39 cellular contexts compared by ENCODE assay signal in genomic region chr11:133785795-133786194, GRCh38. TPM values are rescaled to one million over a fixed set of nuclear protein-coding genes. Genes with fewer than 3 reads are reported as not detected.
"Had no signal": no experiment of that assay in that cellular context is flagged by ENCODE, and none has a peak within 500 bp of the region (broad histone marks: within the 10 kb centered on the region; RNA-seq: fewer than 3 reads in every experiment).

No MANE protein-coding gene starts in this region.

- H3K27me3 ChIP-seq: ascending aorta had no signal

- H3K4me1 ChIP-seq: ascending aorta had no signal

- H3K27ac ChIP-seq: ascending aorta, cardiac muscle cell, WERI-Rb-1 had no signal

- H3K36me3 ChIP-seq: ascending aorta, cardiac muscle cell, WERI-Rb-1 had no signal

- H3K4me3 ChIP-seq: ascending aorta, cardiac muscle cell had no signal

- H3K36me3 Mint-ChIP-seq: activated CD8-positive, alpha-beta memory T cell treated with anti-CD3 and anti-CD28 coated beads, Interleukin-2, amount 10 ng/mL, durations not matched to agents 7 days and 5 days; activated naive CD4-positive, alpha-beta T cell treated with anti-CD3 and anti-CD28 coated beads, Interleukin-2, amount 10 ng/mL, durations not matched to agents 7 days and 5 days; activated naive CD4-positive, alpha-beta T cell treated with anti-CD3 and anti-CD28 coated beads, Interleukin-2, amount 50 U/mL, for 24 hours; activated naive CD8-positive, alpha-beta T cell; activated naive CD8-positive, alpha-beta T cell treated with anti-CD3 and anti-CD28 coated beads, Interleukin-2, amount 10 ng/mL, durations not matched to agents 7 days and 5 days; brain; WTC11 had no signal

- H3K9me3 Mint-ChIP-seq: activated CD4-positive, alpha-beta memory T cell treated with anti-CD3 and anti-CD28 coated beads, Interleukin-2, amount 10 ng/mL, durations not matched to agents 7 days and 5 days; activated naive CD4-positive, alpha-beta T cell treated with anti-CD3 and anti-CD28 coated beads, Interleukin-2, amount 10 ng/mL, durations not matched to agents 7 days and 5 days; activated naive CD4-positive, alpha-beta T cell treated with anti-CD3 and anti-CD28 coated beads, Interleukin-2, amount 50 U/mL, for 24 hours; activated naive CD8-positive, alpha-beta T cell treated with anti-CD3 and anti-CD28 coated beads, Interleukin-2, amount 10 ng/mL, durations not matched to agents 7 days and 5 days; activated naive CD8-positive, alpha-beta T cell treated with anti-CD3 and anti-CD28 coated beads, Interleukin-2, amount 50 U/mL, for 24 hours; activated T-cell treated with anti-CD3 and anti-CD28 coated beads, Interleukin-2, amount 50 U/mL, for 24 hours; activated T-helper 2 cell treated with anti-CD3 and anti-CD28 coated beads, Interferon-gamma antibody, Interleukin-2, Interleukin-4, amounts not matched to agents 10 μg/mL and 5 μg/mL and 100 μg/mL, durations not matched to agents 14 hours and 24 hours and 36 hours; central memory CD8-positive, alpha-beta T cell; T-helper 1 cell treated with Interleukin-12 subunit alpha and Interleukin-12 subunit beta and Interleukin-4 antibody, amounts not matched to agents 30 μg/mL and 1 μg/mL, for 36 hours; T-helper 2 cell treated with Interferon-gamma antibody and Interleukin-4, amounts not matched to agents 5 μg/mL and 100 μg/mL, for 36 hours had no signal

- ATAC-seq: activated CD4-positive, alpha-beta T cell treated with anti-CD3 and anti-CD28 coated beads for 36 hours; activated CD4-positive, CD25-positive, alpha-beta regulatory T cell treated with anti-CD3 and anti-CD28 coated beads, Interleukin-2, amount 50 U/mL, for 24 hours; activated CD8-positive, alpha-beta memory T cell treated with anti-CD3 and anti-CD28 coated beads, Interleukin-2, amount 10 ng/mL, durations not matched to agents 7 days and 5 days; activated CD8-positive, alpha-beta T cell treated with anti-CD3 and anti-CD28 coated beads, Interleukin-2, amount 10 ng/mL, durations not matched to agents 7 days and 5 days; activated naive CD8-positive, alpha-beta T cell treated with anti-CD3 and anti-CD28 coated beads, Interleukin-2, amount 50 U/mL, for 24 hours; WTC11 had no signal

- H3K9me3 ChIP-seq: ascending aorta had no signal

- DNase-seq: activated CD4-positive, alpha-beta memory T cell treated with anti-CD3 and anti-CD28 coated beads, Interleukin-2, amount 10 ng/mL, durations not matched to agents 7 days and 5 days; activated CD4-positive, alpha-beta T cell treated with anti-CD3 and anti-CD28 coated beads for 1 hour; activated CD4-positive, alpha-beta T cell treated with anti-CD3 and anti-CD28 coated beads for 36 hours; activated CD4-positive, alpha-beta T cell treated with anti-CD3 and anti-CD28 coated beads for 48 hours; activated CD4-positive, alpha-beta T cell treated with anti-CD3 and anti-CD28 coated beads, Interleukin-2, amount 50 U/mL, for 48 hours; activated CD4-positive, CD25-positive, alpha-beta regulatory T cell; activated CD8-positive, alpha-beta memory T cell treated with anti-CD3 and anti-CD28 coated beads for 24 hours; activated CD8-positive, alpha-beta memory T cell treated with anti-CD3 and anti-CD28 coated beads, Interleukin-2, amount 10 ng/mL, durations not matched to agents 7 days and 5 days; activated CD8-positive, alpha-beta memory T cell treated with anti-CD3 and anti-CD28 coated beads, Interleukin-2, amount 50 U/mL, for 48 hours; activated CD8-positive, alpha-beta T cell treated with anti-CD3 and anti-CD28 coated beads, Interleukin-2, amount 10 ng/mL, durations not matched to agents 7 days and 5 days; activated effector memory CD4-positive, alpha-beta T cell treated with Interleukin-2 at 50 U/mL for 16 hours; activated gamma-delta T cell; activated naive CD4-positive, alpha-beta T cell treated with anti-CD3 and anti-CD28 coated beads, Interleukin-2, amount 10 ng/mL, durations not matched to agents 7 days and 5 days; activated naive CD4-positive, alpha-beta T cell treated with Interleukin-2 at 50 U/mL for 16 hours; activated naive CD8-positive, alpha-beta T cell treated with anti-CD3 and anti-CD28 coated beads, Interleukin-2, amount 10 ng/mL, durations not matched to agents 7 days and 5 days; activated naive CD8-positive, alpha-beta T cell treated with anti-CD3 and anti-CD28 coated beads, Interleukin-2, amount 50 U/mL, for 24 hours; activated T-cell treated with anti-CD3 and anti-CD28 coated beads, Interleukin-2, amount 50 U/mL, for 24 hours; activated T-cell treated with anti-CD3 and anti-CD28 coated beads, Interleukin-2, amount 50 U/mL, for 48 hours; amygdala; anterior cingulate cortex; caudate nucleus; cerebellar nuclear complex; T-helper 1 cell; T-helper 2 cell; T-helper 9 cell; WERI-Rb-1 had no signal

- H3K4me1 Mint-ChIP-seq: activated CD4-positive, alpha-beta memory T cell treated with anti-CD3 and anti-CD28 coated beads, Interleukin-2, amount 10 ng/mL, durations not matched to agents 7 days and 5 days; activated CD8-positive, alpha-beta memory T cell treated with anti-CD3 and anti-CD28 coated beads, Interleukin-2, amount 10 ng/mL, durations not matched to agents 7 days and 5 days; activated naive CD4-positive, alpha-beta T cell treated with anti-CD3 and anti-CD28 coated beads, Interleukin-2, amount 10 ng/mL, durations not matched to agents 7 days and 5 days; activated naive CD4-positive, alpha-beta T cell treated with anti-CD3 and anti-CD28 coated beads, Interleukin-2, amount 50 U/mL, for 24 hours; activated naive CD8-positive, alpha-beta T cell treated with anti-CD3 and anti-CD28 coated beads, Interleukin-2, amount 10 ng/mL, durations not matched to agents 7 days and 5 days; activated naive CD8-positive, alpha-beta T cell treated with anti-CD3 and anti-CD28 coated beads, Interleukin-2, amount 50 U/mL, for 24 hours; central memory CD8-positive, alpha-beta T cell had no signal

- H3K27ac Mint-ChIP-seq: activated CD4-positive, alpha-beta memory T cell treated with anti-CD3 and anti-CD28 coated beads, Interleukin-2, amount 10 ng/mL, durations not matched to agents 7 days and 5 days; activated CD4-positive, alpha-beta T cell treated with anti-CD3 and anti-CD28 coated beads for 36 hours; activated CD8-positive, alpha-beta memory T cell treated with anti-CD3 and anti-CD28 coated beads, Interleukin-2, amount 10 ng/mL, durations not matched to agents 7 days and 5 days; activated CD8-positive, alpha-beta T cell treated with anti-CD3 and anti-CD28 coated beads, Interleukin-2, amount 10 ng/mL, durations not matched to agents 7 days and 5 days; activated naive CD4-positive, alpha-beta T cell treated with anti-CD3 and anti-CD28 coated beads, Interleukin-2, amount 10 ng/mL, durations not matched to agents 7 days and 5 days; activated naive CD4-positive, alpha-beta T cell treated with anti-CD3 and anti-CD28 coated beads, Interleukin-2, amount 50 U/mL, for 24 hours; activated naive CD8-positive, alpha-beta T cell; activated naive CD8-positive, alpha-beta T cell treated with anti-CD3 and anti-CD28 coated beads, Interleukin-2, amount 10 ng/mL, durations not matched to agents 7 days and 5 days; activated naive CD8-positive, alpha-beta T cell treated with anti-CD3 and anti-CD28 coated beads, Interleukin-2, amount 50 U/mL, for 24 hours; activated T-cell treated with anti-CD3 and anti-CD28 coated beads, Interleukin-2, amount 50 U/mL, for 24 hours; activated T-helper 2 cell treated with anti-CD3 and anti-CD28 coated beads, Interferon-gamma antibody, Interleukin-2, Interleukin-4, amounts not matched to agents 10 μg/mL and 5 μg/mL and 100 μg/mL, durations not matched to agents 14 hours and 24 hours and 36 hours; T-helper 1 cell treated with Interleukin-12 subunit alpha and Interleukin-12 subunit beta and Interleukin-4 antibody, amounts not matched to agents 30 μg/mL and 1 μg/mL, for 36 hours; T-helper 2 cell treated with Interferon-gamma antibody and Interleukin-4, amounts not matched to agents 5 μg/mL and 100 μg/mL, for 36 hours; WTC11 had no signal

- H3K4me3 Mint-ChIP-seq: activated CD4-positive, alpha-beta memory T cell treated with anti-CD3 and anti-CD28 coated beads, Interleukin-2, amount 10 ng/mL, durations not matched to agents 7 days and 5 days; activated CD4-positive, alpha-beta T cell treated with anti-CD3 and anti-CD28 coated beads for 36 hours; activated CD8-positive, alpha-beta memory T cell treated with anti-CD3 and anti-CD28 coated beads, Interleukin-2, amount 10 ng/mL, durations not matched to agents 7 days and 5 days; activated CD8-positive, alpha-beta T cell treated with anti-CD3 and anti-CD28 coated beads, Interleukin-2, amount 10 ng/mL, durations not matched to agents 7 days and 5 days; activated naive CD4-positive, alpha-beta T cell treated with anti-CD3 and anti-CD28 coated beads, Interleukin-2, amount 10 ng/mL, durations not matched to agents 7 days and 5 days; activated naive CD4-positive, alpha-beta T cell treated with anti-CD3 and anti-CD28 coated beads, Interleukin-2, amount 50 U/mL, for 24 hours; activated naive CD8-positive, alpha-beta T cell; activated naive CD8-positive, alpha-beta T cell treated with anti-CD3 and anti-CD28 coated beads, Interleukin-2, amount 10 ng/mL, durations not matched to agents 7 days and 5 days; activated naive CD8-positive, alpha-beta T cell treated with anti-CD3 and anti-CD28 coated beads, Interleukin-2, amount 50 U/mL, for 24 hours; activated T-cell treated with anti-CD3 and anti-CD28 coated beads, Interleukin-2, amount 50 U/mL, for 24 hours; brain; central memory CD8-positive, alpha-beta T cell; T-helper 1 cell treated with Interleukin-12 subunit alpha and Interleukin-12 subunit beta and Interleukin-4 antibody, amounts not matched to agents 30 μg/mL and 1 μg/mL, for 36 hours; T-helper 2 cell treated with Interferon-gamma antibody and Interleukin-4, amounts not matched to agents 5 μg/mL and 100 μg/mL, for 36 hours; WTC11 had no signal

RNA-seq across cellular contexts. Expression of gene SPATA19, which starts 59.5 kb away (rescaled TPM):
- total RNA-seq: activated CD4-positive, alpha-beta memory T cell treated with anti-CD3 and anti-CD28 coated beads, Interleukin-2, amount 10 ng/mL, durations not matched to agents 7 days and 5 days; activated CD4-positive, alpha-beta T cell treated with anti-CD3 and anti-CD28 coated beads for 36 hours; activated CD8-positive, alpha-beta memory T cell treated with anti-CD3 and anti-CD28 coated beads, Interleukin-2, amount 10 ng/mL, durations not matched to agents 7 days and 5 days; activated CD8-positive, alpha-beta T cell treated with anti-CD3 and anti-CD28 coated beads, Interleukin-2, amount 10 ng/mL, durations not matched to agents 7 days and 5 days; activated naive CD8-positive, alpha-beta T cell treated with anti-CD3 and anti-CD28 coated beads, Interleukin-2, amount 10 ng/mL, durations not matched to agents 7 days and 5 days; activated T-helper 2 cell treated with anti-CD3 and anti-CD28 coated beads, Interferon-gamma antibody, Interleukin-2, Interleukin-4, amounts not matched to agents 10 μg/mL and 5 μg/mL and 100 μg/mL, durations not matched to agents 14 hours and 24 hours and 36 hours; ascending aorta; bronchial epithelial cell; cardiac muscle cell; chondrocyte; WTC11 had no signal
